Comparison of ENCODE assay signal across 19 cellular contexts in genomic region chr5:164255598-164256213, GRCh38.
"Had no signal": no experiment of that assay in that cellular context is flagged by ENCODE, and none has a peak within 500 bp of the region (broad histone marks: within the 10 kb centered on the region; RNA-seq: fewer than 3 reads in every experiment).

No MANE protein-coding gene starts in this region.

- H3K4me3 ChIP-seq: breast epithelium, left ventricle myocardium inferior, mucosa of descending colon, skin epidermis had no signal

- H3K27ac ChIP-seq: breast epithelium, left ventricle myocardium inferior, skin epidermis had no signal

- H3K36me3 Mint-ChIP-seq: naive thymus-derived CD8-positive, alpha-beta T cell had no signal

- ATAC-seq: activated naive CD8-positive, alpha-beta T cell treated with anti-CD3 and anti-CD28 coated beads, Interleukin-2, amount 50 U/mL, for 24 hours; mucosa of descending colon; naive thymus-derived CD8-positive, alpha-beta T cell; right cardiac atrium had no signal

- H3K27me3 Mint-ChIP-seq: activated naive CD8-positive, alpha-beta T cell treated with anti-CD3 and anti-CD28 coated beads, Interleukin-2, amount 50 U/mL, for 24 hours; dendritic cell treated with granulocyte-macrophage colony-stimulating factor and Interleukin-4, amounts not matched to agents 40 ng/mL and 50 ng/mL, for 4 days; naive thymus-derived CD8-positive, alpha-beta T cell had no signal

- H3K4me3 Mint-ChIP-seq: activated naive CD8-positive, alpha-beta T cell treated with anti-CD3 and anti-CD28 coated beads, Interleukin-2, amount 50 U/mL, for 24 hours; dendritic cell treated with granulocyte-macrophage colony-stimulating factor and Interleukin-4, amounts not matched to agents 40 ng/mL and 50 ng/mL, for 4 days; naive thymus-derived CD8-positive, alpha-beta T cell had no signal

- H3K27ac Mint-ChIP-seq: activated naive CD8-positive, alpha-beta T cell treated with anti-CD3 and anti-CD28 coated beads, Interleukin-2, amount 50 U/mL, for 24 hours; dendritic cell treated with granulocyte-macrophage colony-stimulating factor and Interleukin-4, amounts not matched to agents 40 ng/mL and 50 ng/mL, for 4 days; naive thymus-derived CD8-positive, alpha-beta T cell had no signal

- H3K27me3 ChIP-seq: breast epithelium had no signal

- H3K4me1 ChIP-seq: breast epithelium, left ventricle myocardium inferior had no signal

- H3K36me3 ChIP-seq: breast epithelium, left ventricle myocardium inferior had no signal

- H3K4me1 Mint-ChIP-seq: activated naive CD8-positive, alpha-beta T cell treated with anti-CD3 and anti-CD28 coated beads, Interleukin-2, amount 50 U/mL, for 24 hours; naive thymus-derived CD8-positive, alpha-beta T cell had no signal

- H3K9me3 ChIP-seq: breast epithelium, mucosa of descending colon had no signal

- DNase-seq: activated CD4-positive, alpha-beta T cell treated with anti-CD3 and anti-CD28 coated beads for 1 hour; activated CD4-positive, alpha-beta T cell treated with anti-CD3 and anti-CD28 coated beads, Interleukin-2, amount 50 U/mL, for 4 hours; activated naive CD4-positive, alpha-beta T cell treated with Interleukin-2 at 50 U/mL for 16 hours; activated naive CD8-positive, alpha-beta T cell treated with anti-CD3 and anti-CD28 coated beads, Interleukin-2, amount 50 U/mL, for 24 hours; activated T-cell treated with anti-CD3 and anti-CD28 coated beads for 4 hours; aorta; cerebellar nuclear complex; effector memory CD4-positive, alpha-beta T cell; left ventricle myocardium inferior; mucosa of descending colon; naive thymus-derived CD8-positive, alpha-beta T cell; posterior cingulate gyrus; right cardiac atrium; stimulated activated CD4-positive, alpha-beta T cell treated with anti-CD3 and anti-CD28 coated beads, Interleukin-15, amount 100 ng/mL, for 24 hours; stimulated activated CD4-positive, alpha-beta T cell treated with anti-CD3 and anti-CD28 coated beads, Interleukin-4, amount 100 ng/mL, for 1 hour; stimulated activated naive CD4-positive, alpha-beta T cell treated with Interleukin-2 at 50 U/mL for 16 hours had no signal
